Comparison of ENCODE assay signal across 1 cellular context in the genomic region with DNA sequence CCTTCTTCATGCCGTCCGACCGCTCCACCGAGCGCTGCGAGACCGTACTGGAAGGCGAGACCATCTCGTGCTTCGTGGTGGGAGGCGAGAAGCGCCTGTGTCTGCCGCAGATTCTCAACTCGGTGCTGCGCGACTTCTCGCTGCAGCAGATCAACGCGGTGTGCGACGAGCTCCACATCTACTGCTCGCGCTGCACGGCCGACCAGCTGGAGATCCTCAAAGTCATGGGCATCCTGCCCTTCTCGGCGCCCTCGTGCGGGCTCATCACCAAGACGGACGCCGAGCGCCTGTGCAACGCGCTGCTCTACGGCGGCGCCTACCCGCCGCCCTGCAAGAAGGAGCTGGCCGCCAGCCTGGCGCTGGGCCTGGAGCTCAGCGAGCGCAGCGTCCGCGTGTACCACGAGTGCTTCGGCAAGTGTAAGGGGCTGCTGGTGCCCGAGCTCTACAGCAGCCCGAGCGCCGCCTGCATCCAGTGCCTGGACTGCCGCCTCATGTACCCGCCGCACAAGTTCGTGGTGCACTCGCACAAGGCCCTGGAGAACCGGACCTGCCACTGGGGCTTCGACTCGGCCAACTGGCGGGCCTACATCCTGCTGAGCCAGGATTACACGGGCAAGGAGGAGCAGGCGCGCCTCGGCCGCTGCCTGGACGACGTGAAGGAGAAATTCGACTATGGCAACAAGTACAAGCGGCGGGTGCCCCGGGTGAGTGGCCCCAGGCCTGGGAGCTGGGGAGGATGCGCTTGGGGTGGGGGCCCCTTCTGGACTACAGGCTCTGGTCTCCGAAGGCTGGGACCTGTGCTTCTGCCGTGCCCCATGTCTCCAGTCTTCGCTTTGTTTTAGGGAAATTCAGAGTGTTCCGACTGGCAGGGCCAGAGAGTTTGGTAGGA.
A peak's percentile ranks its signal among the peaks of the same experiment; 100 is the strongest.
TF ChIP-seq lines count a peak whose summit lies in the region.

No MANE protein-coding gene starts in this region.

TF ChIP-seq in HepG2, 621 proteins besides CTCF, POLR2A, EP300 and RAD21 (continued from another document and continues in another):
- TF ChIP-seq, protein P1, sequence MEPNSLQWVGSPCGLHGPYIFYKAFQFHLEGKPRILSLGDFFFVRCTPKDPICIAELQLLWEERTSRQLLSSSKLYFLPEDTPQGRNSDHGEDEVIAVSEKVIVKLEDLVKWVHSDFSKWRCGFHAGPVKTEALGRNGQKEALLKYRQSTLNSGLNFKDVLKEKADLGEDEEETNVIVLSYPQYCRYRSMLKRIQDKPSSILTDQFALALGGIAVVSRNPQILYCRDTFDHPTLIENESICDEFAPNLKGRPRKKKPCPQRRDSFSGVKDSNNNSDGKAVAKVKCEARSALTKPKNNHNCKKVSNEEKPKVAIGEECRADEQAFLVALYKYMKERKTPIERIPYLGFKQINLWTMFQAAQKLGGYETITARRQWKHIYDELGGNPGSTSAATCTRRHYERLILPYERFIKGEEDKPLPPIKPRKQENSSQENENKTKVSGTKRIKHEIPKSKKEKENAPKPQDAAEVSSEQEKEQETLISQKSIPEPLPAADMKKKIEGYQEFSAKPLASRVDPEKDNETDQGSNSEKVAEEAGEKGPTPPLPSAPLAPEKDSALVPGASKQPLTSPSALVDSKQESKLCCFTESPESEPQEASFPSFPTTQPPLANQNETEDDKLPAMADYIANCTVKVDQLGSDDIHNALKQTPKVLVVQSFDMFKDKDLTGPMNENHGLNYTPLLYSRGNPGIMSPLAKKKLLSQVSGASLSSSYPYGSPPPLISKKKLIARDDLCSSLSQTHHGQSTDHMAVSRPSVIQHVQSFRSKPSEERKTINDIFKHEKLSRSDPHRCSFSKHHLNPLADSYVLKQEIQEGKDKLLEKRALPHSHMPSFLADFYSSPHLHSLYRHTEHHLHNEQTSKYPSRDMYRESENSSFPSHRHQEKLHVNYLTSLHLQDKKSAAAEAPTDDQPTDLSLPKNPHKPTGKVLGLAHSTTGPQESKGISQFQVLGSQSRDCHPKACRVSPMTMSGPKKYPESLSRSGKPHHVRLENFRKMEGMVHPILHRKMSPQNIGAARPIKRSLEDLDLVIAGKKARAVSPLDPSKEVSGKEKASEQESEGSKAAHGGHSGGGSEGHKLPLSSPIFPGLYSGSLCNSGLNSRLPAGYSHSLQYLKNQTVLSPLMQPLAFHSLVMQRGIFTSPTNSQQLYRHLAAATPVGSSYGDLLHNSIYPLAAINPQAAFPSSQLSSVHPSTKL (CRISPR knock-in tag; IDR thresholded peaks at IDR 0.05) = no peak
- peak; percentile 25; the same call in 1 of the 2 replicates for TF ChIP-seq ZNF607 (CRISPR knock-in tag; IDR thresholded peaks at IDR 0.05; ENCODE audit: borderline replicate concordance)
- TF ChIP-seq ZSCAN20 (CRISPR knock-in tag; IDR thresholded peaks at IDR 0.05; ENCODE audit: borderline replicate concordance) = no peak
- TF ChIP-seq ZIK1 (CRISPR knock-in tag; IDR thresholded peaks at IDR 0.05; ENCODE audit: borderline replicate concordance, low read depth) = no peak
- TF ChIP-seq KDM5B (CRISPR knock-in tag; IDR thresholded peaks at IDR 0.05; ENCODE audit: borderline replicate concordance) = peak; percentile 62; the same call in 1 of the 2 replicates
- no peak for TF ChIP-seq ARNTL (CRISPR knock-in tag; IDR thresholded peaks at IDR 0.05)
- no peak for TF ChIP-seq MAFK (conservative IDR thresholded peaks at IDR 0.05 in 1 of 2, IDR thresholded peaks at IDR 0.05 in 1 of 2; ENCODE audit: low read length in 2 of 2)
- TF ChIP-seq, protein P2, sequence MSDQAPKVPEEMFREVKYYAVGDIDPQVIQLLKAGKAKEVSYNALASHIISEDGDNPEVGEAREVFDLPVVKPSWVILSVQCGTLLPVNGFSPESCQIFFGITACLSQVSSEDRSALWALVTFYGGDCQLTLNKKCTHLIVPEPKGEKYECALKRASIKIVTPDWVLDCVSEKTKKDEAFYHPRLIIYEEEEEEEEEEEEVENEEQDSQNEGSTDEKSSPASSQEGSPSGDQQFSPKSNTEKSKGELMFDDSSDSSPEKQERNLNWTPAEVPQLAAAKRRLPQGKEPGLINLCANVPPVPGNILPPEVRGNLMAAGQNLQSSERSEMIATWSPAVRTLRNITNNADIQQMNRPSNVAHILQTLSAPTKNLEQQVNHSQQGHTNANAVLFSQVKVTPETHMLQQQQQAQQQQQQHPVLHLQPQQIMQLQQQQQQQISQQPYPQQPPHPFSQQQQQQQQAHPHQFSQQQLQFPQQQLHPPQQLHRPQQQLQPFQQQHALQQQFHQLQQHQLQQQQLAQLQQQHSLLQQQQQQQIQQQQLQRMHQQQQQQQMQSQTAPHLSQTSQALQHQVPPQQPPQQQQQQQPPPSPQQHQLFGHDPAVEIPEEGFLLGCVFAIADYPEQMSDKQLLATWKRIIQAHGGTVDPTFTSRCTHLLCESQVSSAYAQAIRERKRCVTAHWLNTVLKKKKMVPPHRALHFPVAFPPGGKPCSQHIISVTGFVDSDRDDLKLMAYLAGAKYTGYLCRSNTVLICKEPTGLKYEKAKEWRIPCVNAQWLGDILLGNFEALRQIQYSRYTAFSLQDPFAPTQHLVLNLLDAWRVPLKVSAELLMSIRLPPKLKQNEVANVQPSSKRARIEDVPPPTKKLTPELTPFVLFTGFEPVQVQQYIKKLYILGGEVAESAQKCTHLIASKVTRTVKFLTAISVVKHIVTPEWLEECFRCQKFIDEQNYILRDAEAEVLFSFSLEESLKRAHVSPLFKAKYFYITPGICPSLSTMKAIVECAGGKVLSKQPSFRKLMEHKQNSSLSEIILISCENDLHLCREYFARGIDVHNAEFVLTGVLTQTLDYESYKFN (CRISPR knock-in tag; conservative IDR thresholded peaks at IDR 0.05) = no peak
- TF ChIP-seq ATRX (CRISPR knock-in tag; IDR thresholded peaks at IDR 0.05; ENCODE audit: borderline replicate concordance) = no peak
- TF ChIP-seq, protein P3, sequence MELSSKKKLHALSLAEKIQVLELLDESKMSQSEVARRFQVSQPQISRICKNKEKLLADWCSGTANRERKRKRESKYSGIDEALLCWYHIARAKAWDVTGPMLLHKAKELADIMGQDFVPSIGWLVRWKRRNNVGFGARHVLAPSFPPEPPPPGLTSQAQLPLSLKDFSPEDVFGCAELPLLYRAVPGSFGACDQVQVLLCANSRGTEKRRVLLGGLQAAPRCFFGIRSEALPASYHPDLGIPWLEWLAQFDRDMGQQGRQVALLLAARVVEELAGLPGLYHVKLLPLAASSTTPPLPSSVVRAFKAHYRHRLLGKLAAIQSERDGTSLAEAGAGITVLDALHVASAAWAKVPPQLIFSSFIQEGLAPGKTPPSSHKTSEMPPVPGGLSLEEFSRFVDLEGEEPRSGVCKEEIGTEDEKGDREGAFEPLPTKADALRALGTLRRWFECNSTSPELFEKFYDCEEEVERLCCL (CRISPR knock-in tag; IDR thresholded peaks at IDR 0.05; ENCODE audit: borderline replicate concordance) = no peak
- no peak for TF ChIP-seq PPARG (CRISPR knock-in tag; conservative IDR thresholded peaks at IDR 0.05)
- TF ChIP-seq, protein P4, sequence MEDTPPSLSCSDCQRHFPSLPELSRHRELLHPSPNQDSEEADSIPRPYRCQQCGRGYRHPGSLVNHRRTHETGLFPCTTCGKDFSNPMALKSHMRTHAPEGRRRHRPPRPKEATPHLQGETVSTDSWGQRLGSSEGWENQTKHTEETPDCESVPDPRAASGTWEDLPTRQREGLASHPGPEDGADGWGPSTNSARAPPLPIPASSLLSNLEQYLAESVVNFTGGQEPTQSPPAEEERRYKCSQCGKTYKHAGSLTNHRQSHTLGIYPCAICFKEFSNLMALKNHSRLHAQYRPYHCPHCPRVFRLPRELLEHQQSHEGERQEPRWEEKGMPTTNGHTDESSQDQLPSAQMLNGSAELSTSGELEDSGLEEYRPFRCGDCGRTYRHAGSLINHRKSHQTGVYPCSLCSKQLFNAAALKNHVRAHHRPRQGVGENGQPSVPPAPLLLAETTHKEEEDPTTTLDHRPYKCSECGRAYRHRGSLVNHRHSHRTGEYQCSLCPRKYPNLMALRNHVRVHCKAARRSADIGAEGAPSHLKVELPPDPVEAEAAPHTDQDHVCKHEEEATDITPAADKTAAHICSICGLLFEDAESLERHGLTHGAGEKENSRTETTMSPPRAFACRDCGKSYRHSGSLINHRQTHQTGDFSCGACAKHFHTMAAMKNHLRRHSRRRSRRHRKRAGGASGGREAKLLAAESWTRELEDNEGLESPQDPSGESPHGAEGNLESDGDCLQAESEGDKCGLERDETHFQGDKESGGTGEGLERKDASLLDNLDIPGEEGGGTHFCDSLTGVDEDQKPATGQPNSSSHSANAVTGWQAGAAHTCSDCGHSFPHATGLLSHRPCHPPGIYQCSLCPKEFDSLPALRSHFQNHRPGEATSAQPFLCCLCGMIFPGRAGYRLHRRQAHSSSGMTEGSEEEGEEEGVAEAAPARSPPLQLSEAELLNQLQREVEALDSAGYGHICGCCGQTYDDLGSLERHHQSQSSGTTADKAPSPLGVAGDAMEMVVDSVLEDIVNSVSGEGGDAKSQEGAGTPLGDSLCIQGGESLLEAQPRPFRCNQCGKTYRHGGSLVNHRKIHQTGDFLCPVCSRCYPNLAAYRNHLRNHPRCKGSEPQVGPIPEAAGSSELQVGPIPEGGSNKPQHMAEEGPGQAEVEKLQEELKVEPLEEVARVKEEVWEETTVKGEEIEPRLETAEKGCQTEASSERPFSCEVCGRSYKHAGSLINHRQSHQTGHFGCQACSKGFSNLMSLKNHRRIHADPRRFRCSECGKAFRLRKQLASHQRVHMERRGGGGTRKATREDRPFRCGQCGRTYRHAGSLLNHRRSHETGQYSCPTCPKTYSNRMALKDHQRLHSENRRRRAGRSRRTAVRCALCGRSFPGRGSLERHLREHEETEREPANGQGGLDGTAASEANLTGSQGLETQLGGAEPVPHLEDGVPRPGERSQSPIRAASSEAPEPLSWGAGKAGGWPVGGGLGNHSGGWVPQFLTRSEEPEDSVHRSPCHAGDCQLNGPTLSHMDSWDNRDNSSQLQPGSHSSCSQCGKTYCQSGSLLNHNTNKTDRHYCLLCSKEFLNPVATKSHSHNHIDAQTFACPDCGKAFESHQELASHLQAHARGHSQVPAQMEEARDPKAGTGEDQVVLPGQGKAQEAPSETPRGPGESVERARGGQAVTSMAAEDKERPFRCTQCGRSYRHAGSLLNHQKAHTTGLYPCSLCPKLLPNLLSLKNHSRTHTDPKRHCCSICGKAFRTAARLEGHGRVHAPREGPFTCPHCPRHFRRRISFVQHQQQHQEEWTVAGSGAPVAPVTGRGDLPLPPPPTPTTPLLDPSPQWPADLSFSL (CRISPR knock-in tag; IDR thresholded peaks at IDR 0.05) = no peak
- TF ChIP-seq ZNF75D (CRISPR knock-in tag; IDR thresholded peaks at IDR 0.05; ENCODE audit: borderline replicate concordance) = no peak
- TF ChIP-seq TEAD2 (CRISPR knock-in tag; IDR thresholded peaks at IDR 0.05) = no peak
- TF ChIP-seq, protein P5, sequence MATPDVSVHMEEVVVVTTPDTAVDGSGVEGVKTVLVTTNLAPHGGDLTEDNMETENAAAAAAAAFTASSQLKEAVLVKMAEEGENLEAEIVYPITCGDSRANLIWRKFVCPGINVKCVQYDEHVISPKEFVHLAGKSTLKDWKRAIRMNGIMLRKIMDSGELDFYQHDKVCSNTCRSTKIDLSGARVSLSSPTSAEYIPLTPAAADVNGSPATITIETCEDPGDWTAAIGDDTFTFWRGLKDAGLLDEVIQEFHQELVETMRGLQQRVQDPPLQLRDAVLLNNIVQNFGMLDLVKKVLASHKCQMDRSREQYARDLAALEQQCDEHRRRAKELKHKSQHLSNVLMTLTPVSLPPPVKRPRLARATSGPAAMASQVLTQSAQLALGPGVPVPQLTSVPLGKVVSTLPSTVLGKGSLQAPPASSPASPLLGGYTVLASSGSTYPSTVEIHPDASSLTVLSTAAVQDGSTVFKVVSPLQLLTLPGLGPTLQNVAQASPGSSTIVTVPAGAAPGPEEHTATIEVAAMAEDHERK (CRISPR knock-in tag; IDR thresholded peaks at IDR 0.05; ENCODE audit: low read depth) = no peak
- TF ChIP-seq, protein P6, sequence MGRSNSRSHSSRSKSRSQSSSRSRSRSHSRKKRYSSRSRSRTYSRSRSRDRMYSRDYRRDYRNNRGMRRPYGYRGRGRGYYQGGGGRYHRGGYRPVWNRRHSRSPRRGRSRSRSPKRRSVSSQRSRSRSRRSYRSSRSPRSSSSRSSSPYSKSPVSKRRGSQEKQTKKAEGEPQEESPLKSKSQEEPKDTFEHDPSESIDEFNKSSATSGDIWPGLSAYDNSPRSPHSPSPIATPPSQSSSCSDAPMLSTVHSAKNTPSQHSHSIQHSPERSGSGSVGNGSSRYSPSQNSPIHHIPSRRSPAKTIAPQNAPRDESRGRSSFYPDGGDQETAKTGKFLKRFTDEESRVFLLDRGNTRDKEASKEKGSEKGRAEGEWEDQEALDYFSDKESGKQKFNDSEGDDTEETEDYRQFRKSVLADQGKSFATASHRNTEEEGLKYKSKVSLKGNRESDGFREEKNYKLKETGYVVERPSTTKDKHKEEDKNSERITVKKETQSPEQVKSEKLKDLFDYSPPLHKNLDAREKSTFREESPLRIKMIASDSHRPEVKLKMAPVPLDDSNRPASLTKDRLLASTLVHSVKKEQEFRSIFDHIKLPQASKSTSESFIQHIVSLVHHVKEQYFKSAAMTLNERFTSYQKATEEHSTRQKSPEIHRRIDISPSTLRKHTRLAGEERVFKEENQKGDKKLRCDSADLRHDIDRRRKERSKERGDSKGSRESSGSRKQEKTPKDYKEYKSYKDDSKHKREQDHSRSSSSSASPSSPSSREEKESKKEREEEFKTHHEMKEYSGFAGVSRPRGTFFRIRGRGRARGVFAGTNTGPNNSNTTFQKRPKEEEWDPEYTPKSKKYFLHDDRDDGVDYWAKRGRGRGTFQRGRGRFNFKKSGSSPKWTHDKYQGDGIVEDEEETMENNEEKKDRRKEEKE (IDR thresholded peaks at IDR 0.05) = no peak
- TF ChIP-seq ZNF205 (CRISPR knock-in tag; IDR thresholded peaks at IDR 0.05) = no peak
- no peak for TF ChIP-seq NFIC (IDR thresholded peaks at IDR 0.05; ENCODE audit: low read length)
- TF ChIP-seq, protein P7, sequence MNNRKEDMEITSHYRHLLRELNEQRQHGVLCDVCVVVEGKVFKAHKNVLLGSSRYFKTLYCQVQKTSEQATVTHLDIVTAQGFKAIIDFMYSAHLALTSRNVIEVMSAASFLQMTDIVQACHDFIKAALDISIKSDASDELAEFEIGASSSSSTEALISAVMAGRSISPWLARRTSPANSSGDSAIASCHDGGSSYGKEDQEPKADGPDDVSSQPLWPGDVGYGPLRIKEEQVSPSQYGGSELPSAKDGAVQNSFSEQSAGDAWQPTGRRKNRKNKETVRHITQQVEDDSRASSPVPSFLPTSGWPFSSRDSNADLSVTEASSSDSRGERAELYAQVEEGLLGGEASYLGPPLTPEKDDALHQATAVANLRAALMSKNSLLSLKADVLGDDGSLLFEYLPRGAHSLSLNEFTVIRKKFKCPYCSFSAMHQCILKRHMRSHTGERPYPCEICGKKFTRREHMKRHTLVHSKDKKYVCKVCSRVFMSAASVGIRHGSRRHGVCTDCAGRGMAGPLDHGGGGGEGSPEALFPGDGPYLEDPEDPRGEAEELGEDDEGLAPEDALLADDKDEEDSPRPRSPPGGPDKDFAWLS (CRISPR knock-in tag; IDR thresholded peaks at IDR 0.05; ENCODE audit: borderline replicate concordance) = no peak
- TF ChIP-seq, protein P8, sequence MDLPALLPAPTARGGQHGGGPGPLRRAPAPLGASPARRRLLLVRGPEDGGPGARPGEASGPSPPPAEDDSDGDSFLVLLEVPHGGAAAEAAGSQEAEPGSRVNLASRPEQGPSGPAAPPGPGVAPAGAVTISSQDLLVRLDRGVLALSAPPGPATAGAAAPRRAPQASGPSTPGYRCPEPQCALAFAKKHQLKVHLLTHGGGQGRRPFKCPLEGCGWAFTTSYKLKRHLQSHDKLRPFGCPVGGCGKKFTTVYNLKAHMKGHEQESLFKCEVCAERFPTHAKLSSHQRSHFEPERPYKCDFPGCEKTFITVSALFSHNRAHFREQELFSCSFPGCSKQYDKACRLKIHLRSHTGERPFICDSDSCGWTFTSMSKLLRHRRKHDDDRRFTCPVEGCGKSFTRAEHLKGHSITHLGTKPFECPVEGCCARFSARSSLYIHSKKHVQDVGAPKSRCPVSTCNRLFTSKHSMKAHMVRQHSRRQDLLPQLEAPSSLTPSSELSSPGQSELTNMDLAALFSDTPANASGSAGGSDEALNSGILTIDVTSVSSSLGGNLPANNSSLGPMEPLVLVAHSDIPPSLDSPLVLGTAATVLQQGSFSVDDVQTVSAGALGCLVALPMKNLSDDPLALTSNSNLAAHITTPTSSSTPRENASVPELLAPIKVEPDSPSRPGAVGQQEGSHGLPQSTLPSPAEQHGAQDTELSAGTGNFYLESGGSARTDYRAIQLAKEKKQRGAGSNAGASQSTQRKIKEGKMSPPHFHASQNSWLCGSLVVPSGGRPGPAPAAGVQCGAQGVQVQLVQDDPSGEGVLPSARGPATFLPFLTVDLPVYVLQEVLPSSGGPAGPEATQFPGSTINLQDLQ (CRISPR knock-in tag; IDR thresholded peaks at IDR 0.05) = peak; percentile 31; the same call in 1 of the 2 replicates
